In the genomic region with DNA sequence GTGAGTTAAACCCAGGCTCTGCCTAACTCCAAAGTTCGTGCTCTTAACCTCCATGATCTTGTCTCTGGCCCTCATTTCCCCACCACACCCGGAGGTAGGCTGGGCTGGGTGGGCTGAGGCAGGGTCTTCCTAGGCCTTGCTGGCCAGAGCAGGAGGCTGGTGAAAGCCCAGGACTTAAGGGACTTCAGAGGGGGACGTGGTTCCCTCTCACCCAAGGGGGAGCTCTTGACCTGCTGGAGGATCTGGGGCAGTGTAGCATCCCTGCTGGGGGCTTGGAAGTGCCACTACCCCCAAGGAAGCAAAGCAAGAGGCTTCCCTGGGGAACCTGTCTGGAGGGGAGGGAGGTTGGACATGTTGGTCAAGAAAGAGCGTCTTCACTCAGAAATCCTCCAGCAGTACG, we compare ENCODE assay signal across 2 cellular contexts.
TF ChIP-seq lines count a peak whose summit lies in the region.

No MANE protein-coding gene starts in this region.

TF ChIP-seq in Ishikawa, 13 proteins besides CTCF, POLR2A, EP300 and RAD21 (continued from another document):
- TF ChIP-seq, protein P1, sequence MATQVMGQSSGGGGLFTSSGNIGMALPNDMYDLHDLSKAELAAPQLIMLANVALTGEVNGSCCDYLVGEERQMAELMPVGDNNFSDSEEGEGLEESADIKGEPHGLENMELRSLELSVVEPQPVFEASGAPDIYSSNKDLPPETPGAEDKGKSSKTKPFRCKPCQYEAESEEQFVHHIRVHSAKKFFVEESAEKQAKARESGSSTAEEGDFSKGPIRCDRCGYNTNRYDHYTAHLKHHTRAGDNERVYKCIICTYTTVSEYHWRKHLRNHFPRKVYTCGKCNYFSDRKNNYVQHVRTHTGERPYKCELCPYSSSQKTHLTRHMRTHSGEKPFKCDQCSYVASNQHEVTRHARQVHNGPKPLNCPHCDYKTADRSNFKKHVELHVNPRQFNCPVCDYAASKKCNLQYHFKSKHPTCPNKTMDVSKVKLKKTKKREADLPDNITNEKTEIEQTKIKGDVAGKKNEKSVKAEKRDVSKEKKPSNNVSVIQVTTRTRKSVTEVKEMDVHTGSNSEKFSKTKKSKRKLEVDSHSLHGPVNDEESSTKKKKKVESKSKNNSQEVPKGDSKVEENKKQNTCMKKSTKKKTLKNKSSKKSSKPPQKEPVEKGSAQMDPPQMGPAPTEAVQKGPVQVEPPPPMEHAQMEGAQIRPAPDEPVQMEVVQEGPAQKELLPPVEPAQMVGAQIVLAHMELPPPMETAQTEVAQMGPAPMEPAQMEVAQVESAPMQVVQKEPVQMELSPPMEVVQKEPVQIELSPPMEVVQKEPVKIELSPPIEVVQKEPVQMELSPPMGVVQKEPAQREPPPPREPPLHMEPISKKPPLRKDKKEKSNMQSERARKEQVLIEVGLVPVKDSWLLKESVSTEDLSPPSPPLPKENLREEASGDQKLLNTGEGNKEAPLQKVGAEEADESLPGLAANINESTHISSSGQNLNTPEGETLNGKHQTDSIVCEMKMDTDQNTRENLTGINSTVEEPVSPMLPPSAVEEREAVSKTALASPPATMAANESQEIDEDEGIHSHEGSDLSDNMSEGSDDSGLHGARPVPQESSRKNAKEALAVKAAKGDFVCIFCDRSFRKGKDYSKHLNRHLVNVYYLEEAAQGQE (IDR thresholded peaks at IDR 0.05; ENCODE audit: low read depth), result no peak
- TF ChIP-seq, protein P2, sequence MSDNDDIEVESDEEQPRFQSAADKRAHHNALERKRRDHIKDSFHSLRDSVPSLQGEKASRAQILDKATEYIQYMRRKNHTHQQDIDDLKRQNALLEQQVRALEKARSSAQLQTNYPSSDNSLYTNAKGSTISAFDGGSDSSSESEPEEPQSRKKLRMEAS (IDR thresholded peaks at IDR 0.05), result no peak
- TF ChIP-seq CEBPB (IDR thresholded peaks at IDR 0.05), result no peak
- no peak for TF ChIP-seq ZBTB7A (IDR thresholded peaks at IDR 0.05; ENCODE audit: low read depth)
- no peak for TF ChIP-seq EGR1 (IDR thresholded peaks at IDR 0.05)
- TF ChIP-seq TEAD4 (IDR thresholded peaks at IDR 0.05), result no peak
- TF ChIP-seq CREB1 (IDR thresholded peaks at IDR 0.05; ENCODE audit: low read depth), result no peak

TF ChIP-seq in GM12878, 131 proteins besides CTCF, POLR2A, EP300 and RAD21 (continued from another document):
- TF ChIP-seq, protein P3, sequence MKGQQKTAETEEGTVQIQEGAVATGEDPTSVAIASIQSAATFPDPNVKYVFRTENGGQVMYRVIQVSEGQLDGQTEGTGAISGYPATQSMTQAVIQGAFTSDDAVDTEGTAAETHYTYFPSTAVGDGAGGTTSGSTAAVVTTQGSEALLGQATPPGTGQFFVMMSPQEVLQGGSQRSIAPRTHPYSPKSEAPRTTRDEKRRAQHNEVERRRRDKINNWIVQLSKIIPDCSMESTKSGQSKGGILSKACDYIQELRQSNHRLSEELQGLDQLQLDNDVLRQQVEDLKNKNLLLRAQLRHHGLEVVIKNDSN (IDR thresholded peaks at IDR 0.05; ENCODE audit: borderline replicate concordance, extremely low read length, insufficient read depth, low read depth, low read length), result no peak
TF ChIP-seq in GM12878: peak in this region for 0.
